ENCODE assay signal across 15 cellular contexts in the genomic region with DNA sequence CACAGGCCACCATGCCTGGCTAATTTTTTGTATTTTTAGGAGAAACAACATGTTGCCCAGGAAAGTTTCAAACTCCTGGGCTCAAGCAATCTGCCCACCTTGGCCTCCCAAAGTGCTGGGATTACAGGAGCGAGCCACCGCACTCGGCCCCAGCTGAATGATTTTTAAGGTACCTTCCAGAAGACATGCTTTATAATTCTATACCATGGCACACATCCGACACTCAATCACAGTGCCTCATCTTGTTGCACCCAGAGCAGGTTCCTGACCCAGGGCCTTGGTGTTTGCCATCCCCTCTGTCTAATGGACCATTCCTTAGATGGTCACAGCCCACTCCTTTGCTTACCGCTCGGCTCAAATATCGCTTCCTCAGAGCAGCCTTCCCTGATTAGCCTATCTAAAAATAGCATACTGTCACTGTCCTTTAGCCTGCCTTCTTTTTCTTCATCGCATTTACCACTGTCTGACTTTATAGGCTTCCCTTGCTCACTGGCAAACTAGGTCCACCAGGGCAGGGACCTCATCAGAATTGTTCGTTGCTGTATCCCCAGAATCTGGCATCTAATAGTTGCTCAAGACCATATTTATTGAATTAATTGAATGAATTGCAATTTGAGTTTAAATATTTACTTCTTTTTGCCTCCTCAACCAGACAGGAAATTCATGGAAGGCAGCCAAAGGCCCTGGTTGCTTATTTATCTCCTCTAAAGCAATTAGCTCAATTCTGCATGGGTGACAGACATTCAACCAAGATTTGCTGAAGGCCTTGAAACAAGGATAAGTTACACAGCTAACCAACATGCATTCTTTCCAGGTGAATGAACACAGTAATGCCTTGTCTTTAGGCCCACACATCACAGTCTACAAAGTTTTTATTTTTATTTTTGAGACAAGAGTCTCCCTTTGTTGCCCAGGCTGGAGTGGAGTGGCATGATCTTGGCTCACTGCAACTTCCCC. TPM values are rescaled to one million over a fixed set of nuclear protein-coding genes. Genes with fewer than 3 reads are reported as not detected.
DNase-seq lines count a peak whose midpoint lies in the region; ATAC-seq and TF ChIP-seq lines count a peak whose summit lies in the region.
"Had no signal": no experiment of that assay in that cellular context is flagged by ENCODE, and none has a peak within 500 bp of the region (broad histone marks: within the 10 kb centered on the region; RNA-seq: fewer than 3 reads in every experiment).

No MANE protein-coding gene starts in this region.

- H3K9me3 Mint-ChIP-seq in brain = peaks cover 0 to 2% (median 0%) of the 10 kb centered on the region in 5 experiments
- H3K9me3 Mint-ChIP-seq: activated naive CD4-positive, alpha-beta T cell treated with anti-CD3 and anti-CD28 coated beads for 36 hours; effector memory CD8-positive, alpha-beta T cell had no signal

- TF ChIP-seq CTCF in brain (conservative IDR thresholded peaks at IDR 0.05) = no peak

- H3K27ac Mint-ChIP-seq in brain = peak overlapping the region in 3 of 5 experiments; percentile 31 to 58 (median 40)
- H3K27ac Mint-ChIP-seq: activated naive CD4-positive, alpha-beta T cell treated with anti-CD3 and anti-CD28 coated beads for 36 hours; effector memory CD8-positive, alpha-beta T cell had no signal

- no peak for ATAC-seq in HG02759 (IDR thresholded peaks at IDR 0.05; ENCODE audit: unreplicated experiment)
- no peak for ATAC-seq in GM18498 (IDR thresholded peaks at IDR 0.05; ENCODE audit: unreplicated experiment)
- ATAC-seq: activated CD4-positive, CD25-positive, alpha-beta regulatory T cell treated with anti-CD3 and anti-CD28 coated beads, Interleukin-2, amount 50 U/mL, for 24 hours; effector memory CD8-positive, alpha-beta T cell; Panc1 had no signal

- H3K27me3 Mint-ChIP-seq in brain = peaks cover 7% of the 10 kb centered on the region
- H3K27me3 Mint-ChIP-seq: effector memory CD8-positive, alpha-beta T cell had no signal

- DNase-seq in Caki2 (ENCODE audit: low read depth) (peak; percentile 87), M059J (ENCODE audit: low read depth) (peak; percentile 67), myocyte (ENCODE audit: low read depth) (peak; percentile 41), germinal center (ENCODE audit: low spot score) (no peak), NCI-H446 (lab: John Stamatoyannopoulos, UW) (no peak)
- DNase-seq: activated CD8-positive, alpha-beta memory T cell treated with anti-CD3 and anti-CD28 coated beads, Interleukin-2, amount 50 U/mL, for 4 hours; activated naive CD4-positive, alpha-beta T cell treated with anti-CD3 and anti-CD28 coated beads for 36 hours; caudate nucleus; effector memory CD8-positive, alpha-beta T cell; NCI-H510A had no signal

- peaks cover 9% of the 10 kb centered on the region for H3K4me1 Mint-ChIP-seq in brain

- H3K4me3 Mint-ChIP-seq in brain = peak overlapping the region in 1 of 5 experiments; percentile 6
- H3K4me3 Mint-ChIP-seq: activated naive CD4-positive, alpha-beta T cell treated with anti-CD3 and anti-CD28 coated beads for 36 hours; effector memory CD8-positive, alpha-beta T cell had no signal

- H3K36me3 Mint-ChIP-seq in brain = no peaks in the 10 kb centered on the region

- in situ Hi-C loops in Caki2 (cut with HindIII; ENCODE audit: low pct_unique_long_range_greater_than_20kb, low sequenced_read_pairs) = no loop called here

RNA-seq across cellular contexts. Expression of a gene that starts 6.3 kb away (rescaled TPM):
- total RNA-seq in Caki2 (2014; rRNA removed; shearing (Covaris generic); ENCODE audit: low replicate concordance) = 3.3 and 4.2 TPM in 2 replicates
- total RNA-seq in M059J (2014; rRNA removed; shearing (Covaris generic)) = 7.0 and 10.6 TPM in 2 replicates
- 5.9 TPM for polyA plus RNA-seq in brain (ENCODE audit: insufficient read depth, low read depth, low replicate concordance)
- total RNA-seq in myocyte = 15.8 and 17.3 TPM in 2 replicates
- 5.9 TPM for polyA plus RNA-seq in myocyte (2012)

Comparison
In these comparisons a context has a peak if more than half of its experiments do, and no peak if none do; other contexts are left out.
1. DNase-seq: peak in Caki2 (single experiment), M059J (single experiment) and myocyte (single experiment); none in germinal center (single experiment) and NCI-H446 (0 of 2).